ENCODE assay signal across 17 cellular contexts in genomic region chr2:60351802-60352201, GRCh38.
DNase-seq lines count a peak whose midpoint lies in the region; ATAC-seq, FAIRE-seq and TF ChIP-seq lines count a peak whose summit lies in the region.
"Had no signal": no experiment of that assay in that cellular context is flagged by ENCODE, and none has a peak within 500 bp of the region (broad histone marks: within the 10 kb centered on the region; RNA-seq: fewer than 3 reads in every experiment).

No MANE protein-coding gene starts in this region.

- no peaks in the 10 kb centered on the region for H3K27me3 ChIP-seq in Peyer's patch
- H3K27me3 ChIP-seq: MG63 had no signal

- H3K36me3 Mint-ChIP-seq in naive B cell = peaks cover 0 to 19% of the 10 kb centered on the region in 2 donors

- no peaks in the 10 kb centered on the region for H3K36me3 ChIP-seq in Peyer's patch
- H3K36me3 ChIP-seq: MG63 had no signal

- peak; percentile 24 for ATAC-seq in GM21528 (IDR thresholded peaks at IDR 0.05; ENCODE audit: low FRiP score, unreplicated experiment)
- ATAC-seq in naive B cell (ENCODE audit: low read depth in 2 of 2) = peak; percentile 2 to 4
- ATAC-seq in omental fat pad (ENCODE audit: low FRiP score) = no peak
- ATAC-seq: activated CD8-positive, alpha-beta T cell treated with anti-CD3 and anti-CD28 coated beads for 36 hours had no signal

- H3K4me1 ChIP-seq in Peyer's patch = peaks cover 0 to 12% (median 5%) of the 10 kb centered on the region in 4 donors
- H3K4me1 ChIP-seq: parathyroid adenoma had no signal

- FAIRE-seq in GM12892 (lab: Jason Lieb, UNC) = peak; percentile 56
- FAIRE-seq: astrocyte, islet of Langerhans had no signal

- H3K9me3 ChIP-seq in Peyer's patch = no peaks in the 10 kb centered on the region
- H3K9me3 ChIP-seq: MG63 had no signal

- H3K9me3 Mint-ChIP-seq in naive B cell = peaks cover 0 to 16% (median 11%) of the 10 kb centered on the region in 7 donors
- H3K9me3 Mint-ChIP-seq: activated CD8-positive, alpha-beta T cell treated with anti-CD3 and anti-CD28 coated beads for 36 hours; activated T-helper 2 cell treated with anti-CD3 and anti-CD28 coated beads, Interferon-gamma antibody, Interleukin-2, Interleukin-4, amounts not matched to agents 10 μg/mL and 5 μg/mL and 100 μg/mL, durations not matched to agents 14 hours and 24 hours and 36 hours had no signal

- H3K4me1 Mint-ChIP-seq in naive B cell = peaks cover 91 to 96% (median 94%) of the 10 kb centered on the region in 3 donors

- no peak for DNase-seq in GM12892 (ENCODE audit: insufficient read length)
- DNase-seq in Peyer's patch = peak in 2 of 3 donors; percentile 44 to 68
- DNase-seq in naive B cell = peak; percentile 66
- no peak for DNase-seq in NCI-H2081 (lab: John Stamatoyannopoulos, UW)
- DNase-seq in anterior cingulate cortex (lab: John Stamatoyannopoulos, UW) = no peak
- no peak for DNase-seq in omental fat pad (ENCODE audit: low spot score)
- no peak for DNase-seq in NCI-H2107 treated with DMSO at 0.1 percent for 48 hours (lab: John Stamatoyannopoulos, UW; ENCODE audit: unreplicated experiment)
- DNase-seq: activated CD8-positive, alpha-beta T cell treated with anti-CD3 and anti-CD28 coated beads for 36 hours; GM23248; MG63; NCI-H2227 treated with DMSO at 0.1 percent for 48 hours; stimulated activated naive CD4-positive, alpha-beta T cell had no signal

- H3K27ac Mint-ChIP-seq in naive B cell = peak overlapping the region; percentile 98 to 100 (median 100)
- H3K27ac Mint-ChIP-seq: activated CD8-positive, alpha-beta T cell treated with anti-CD3 and anti-CD28 coated beads for 36 hours; activated T-helper 2 cell treated with anti-CD3 and anti-CD28 coated beads, Interferon-gamma antibody, Interleukin-2, Interleukin-4, amounts not matched to agents 10 μg/mL and 5 μg/mL and 100 μg/mL, durations not matched to agents 14 hours and 24 hours and 36 hours had no signal

- no peaks in the 10 kb centered on the region for H3K27me3 Mint-ChIP-seq in naive B cell

- peak overlapping the region; percentile 59 to 90 (median 86) for H3K4me3 Mint-ChIP-seq in naive B cell
- H3K4me3 Mint-ChIP-seq: activated CD8-positive, alpha-beta T cell treated with anti-CD3 and anti-CD28 coated beads for 36 hours had no signal

- no peak overlapping the region for H3K4me3 ChIP-seq in Peyer's patch
- H3K4me3 ChIP-seq: GM23248, MG63 had no signal

- TF ChIP-seq CTCF in Peyer's patch (IDR thresholded peaks at IDR 0.05) (no peak), omental fat pad (IDR thresholded peaks at IDR 0.05) (no peak)

- peak overlapping the region in 2 of 4 donors; percentile 80 to 84 for H3K27ac ChIP-seq in Peyer's patch
- H3K27ac ChIP-seq: GM23248, parathyroid adenoma had no signal

- no peak for TF ChIP-seq POLR2A in GM12892 (IDR thresholded peaks at IDR 0.05; ENCODE audit: low read depth, low read length)
- no peak for TF ChIP-seq POLR2A in Peyer's patch (IDR thresholded peaks at IDR 0.05)

Comparison
In these comparisons a context has a peak if more than half of its experiments do, and no peak if none do; other contexts are left out.
1. DNase-seq: peak in Peyer's patch (2 of 3) and naive B cell (single experiment); none in GM12892 (single experiment), NCI-H2081 (0 of 2), anterior cingulate cortex (0 of 58), omental fat pad (single experiment) and NCI-H2107 treated with DMSO at 0.1 percent for 48 hours (single experiment).